Comparison of ENCODE assay signal across 22 cellular contexts in the genomic region with DNA sequence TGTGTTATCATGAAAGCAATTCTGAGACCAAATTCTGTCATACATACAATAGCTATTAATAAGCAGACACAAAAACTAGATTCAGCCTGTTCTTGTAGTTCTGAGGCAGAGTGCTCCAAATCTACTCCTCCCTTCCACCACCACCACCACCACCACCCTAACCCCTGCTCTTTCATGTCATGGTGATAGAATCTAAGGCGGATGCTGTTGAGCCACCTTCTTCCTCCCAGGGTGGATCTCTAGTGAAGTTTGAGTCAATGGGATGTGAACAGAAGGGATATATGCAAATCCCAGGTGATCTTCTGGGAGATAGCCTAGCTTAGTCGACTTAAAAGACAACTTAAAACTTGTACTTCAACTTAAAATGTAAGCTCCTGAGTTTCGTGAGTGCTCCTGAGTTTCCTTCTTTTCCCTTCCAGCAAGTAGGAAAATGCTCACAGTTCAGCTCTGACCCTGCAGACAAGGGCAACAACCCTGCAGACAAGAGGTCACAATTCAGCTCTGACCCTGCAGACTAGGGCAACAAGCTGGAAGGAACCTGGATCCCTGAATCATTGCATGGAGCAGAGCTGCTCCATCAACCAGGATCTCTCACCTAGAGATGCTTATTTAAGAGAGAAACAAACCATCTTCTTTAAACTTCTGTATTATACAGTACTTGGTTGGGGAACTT.
A peak's percentile ranks its signal among the peaks of the same experiment; 100 is the strongest.
DNase-seq lines count a peak whose midpoint lies in the region; TF ChIP-seq lines count a peak whose summit lies in the region.
"Had no signal": no experiment of that assay in that cellular context is flagged by ENCODE, and none has a peak within 500 bp of the region (broad histone marks: within the 10 kb centered on the region; RNA-seq: fewer than 3 reads in every experiment).

No MANE protein-coding gene starts in this region.

- H2BK15ac ChIP-seq in mesendoderm (replicated peaks; ENCODE audit: low read depth) = no peak overlapping the region

- H3K56ac ChIP-seq in mesendoderm (ENCODE audit: low read length) = no peak overlapping the region

- H4K8ac ChIP-seq in mesendoderm (ENCODE audit: low read depth, low read length) = no peak overlapping the region

- H3K4ac ChIP-seq in mesendoderm (ENCODE audit: low read depth, low read length) = no peak overlapping the region

- intact Hi-C loops in mammary epithelial cell (cut with micrococcal nuclease) = loop anchor here (5.0 kb wide), 2 partner anchors 739 to 1209 kb away; no protein-coding TSS in a partner anchor
- intact Hi-C loops in activated CD4-positive, alpha-beta memory T cell treated with anti-CD3 and anti-CD28 coated beads for 36 hours (cut with micrococcal nuclease) = loop anchor here (10.0 kb wide), 1 partner anchor 1206 kb away; no protein-coding TSS in a partner anchor

- H2BK120ac ChIP-seq in mesendoderm (ENCODE audit: low read depth, low read length) = no peak overlapping the region

- no peaks in the 10 kb centered on the region for H3K79me2 ChIP-seq in mesendoderm (ENCODE audit: control insufficient read depth, insufficient read depth, low read length)
- no peaks in the 10 kb centered on the region for H3K79me2 ChIP-seq in osteoblast (ENCODE audit: insufficient read depth, low read length)
- no peaks in the 10 kb centered on the region for H3K79me2 ChIP-seq in mammary epithelial cell (ENCODE audit: insufficient read depth, low read length)

- H3K4me1 Mint-ChIP-seq in activated CD4-positive, alpha-beta T cell treated with anti-CD3 and anti-CD28 coated beads, Interleukin-2, amount 10 ng/mL, durations not matched to agents 7 days and 5 days = peaks cover 8% of the 10 kb centered on the region
- peaks cover 4% of the 10 kb centered on the region for H3K4me1 Mint-ChIP-seq in T-helper 2 cell treated with Interferon-gamma antibody and Interleukin-4, amounts not matched to agents 5 μg/mL and 100 μg/mL, for 36 hours (ENCODE audit: low read depth)
- H3K4me1 Mint-ChIP-seq in activated CD4-positive, alpha-beta memory T cell treated with anti-CD3 and anti-CD28 coated beads for 36 hours (ENCODE audit: low read depth) = peaks cover 2% of the 10 kb centered on the region

- POLR2A ChIA-PET in activated CD4-positive, alpha-beta T cell treated with anti-CD3 and anti-CD28 coated beads, Interleukin-2, amount 10 ng/mL, durations not matched to agents 7 days and 5 days (lab: Charles Lee) = no interaction called here
- POLR2A ChIA-PET in activated CD4-positive, alpha-beta memory T cell treated with anti-CD3 and anti-CD28 coated beads for 36 hours (lab: Charles Lee) = no interaction called here

- in situ Hi-C loops in mammary epithelial cell (cut with MboI; ENCODE audit: low sequenced_read_pairs in 2 of 2) = loop anchor here (10.0 to 25.0 kb wide), 4 partner anchors 384 to 886 kb away; partner anchors contain the start of gene FOXN3 (in 1 of the 2)

- TF ChIP-seq CTCF in osteoblast (IDR thresholded peaks at IDR 0.05; ENCODE audit: extremely low read depth, low read depth, low read length) (no peak), mammary epithelial cell (conservative IDR thresholded peaks at IDR 0.05 in 1 of 2, IDR thresholded peaks at IDR 0.05 in 1 of 2; ENCODE audit: extremely low read depth in 1 of 2, insufficient read depth in 1 of 2, low read depth in 1 of 2, low read length in 2 of 2) (no peak)

- H2BK5ac ChIP-seq in mesendoderm (ENCODE audit: low read length) = no peak overlapping the region

- H3K9ac ChIP-seq in mesendoderm (ENCODE audit: low read length) (no peak overlapping the region), mammary epithelial cell (ENCODE audit: insufficient read depth, low read length) (no peak overlapping the region)

- H3K27me3 Mint-ChIP-seq in activated CD4-positive, alpha-beta T cell treated with anti-CD3 and anti-CD28 coated beads, Interleukin-2, amount 10 ng/mL, durations not matched to agents 7 days and 5 days = peaks cover 54% of the 10 kb centered on the region
- peaks cover 58% of the 10 kb centered on the region for H3K27me3 Mint-ChIP-seq in T-helper 2 cell treated with Interferon-gamma antibody and Interleukin-4, amounts not matched to agents 5 μg/mL and 100 μg/mL, for 36 hours (ENCODE audit: low read depth)
- H3K27me3 Mint-ChIP-seq in activated CD4-positive, alpha-beta memory T cell treated with anti-CD3 and anti-CD28 coated beads for 36 hours = peaks cover 53% of the 10 kb centered on the region

- H3K27ac ChIP-seq in mesendoderm (ENCODE audit: low read depth, low read length) = no peak overlapping the region
- H3K27ac ChIP-seq in osteoblast (ENCODE audit: low read depth, low read length) = no peak overlapping the region
- no peak overlapping the region for H3K27ac ChIP-seq in mammary epithelial cell (ENCODE audit: insufficient read depth, low read depth, low read length)
- H3K27ac ChIP-seq: C4-2B, left ventricle myocardium inferior, spleen, thoracic aorta, uterus had no signal

- no peak overlapping the region for H3K27ac Mint-ChIP-seq in activated CD4-positive, alpha-beta T cell treated with anti-CD3 and anti-CD28 coated beads, Interleukin-2, amount 10 ng/mL, durations not matched to agents 7 days and 5 days
- H3K27ac Mint-ChIP-seq in T-helper 2 cell treated with Interferon-gamma antibody and Interleukin-4, amounts not matched to agents 5 μg/mL and 100 μg/mL, for 36 hours = no peak overlapping the region
- no peak overlapping the region for H3K27ac Mint-ChIP-seq in activated CD4-positive, alpha-beta memory T cell treated with anti-CD3 and anti-CD28 coated beads for 36 hours
- H3K27ac Mint-ChIP-seq: activated CD4-positive, alpha-beta memory T cell treated with anti-CD3 and anti-CD28 coated beads, Interleukin-2, amount 10 ng/mL, durations not matched to agents 7 days and 5 days; stimulated activated naive CD8-positive, alpha-beta T cell treated with anti-CD3 and anti-CD28 coated beads, Interleukin-15, amount 100 ng/mL, for 72 hours had no signal

- H4K5ac ChIP-seq in mesendoderm (ENCODE audit: low read length) = no peak overlapping the region

- H3K18ac ChIP-seq in mesendoderm (ENCODE audit: low read length) = no peak overlapping the region

- H3K9me3 ChIP-seq in osteoblast (ENCODE audit: low read depth, low read length) = no peaks in the 10 kb centered on the region
- no peaks in the 10 kb centered on the region for H3K9me3 ChIP-seq in mammary epithelial cell (replicated peaks; ENCODE audit: insufficient read depth, low read length)
- H3K9me3 ChIP-seq: left ventricle myocardium inferior, thoracic aorta, uterus had no signal

- H3K4me2 ChIP-seq in mesendoderm (ENCODE audit: low read length) = no peak overlapping the region
- H3K4me2 ChIP-seq in osteoblast (ENCODE audit: insufficient read depth, low read length) = no peak overlapping the region
- H3K4me2 ChIP-seq in mammary epithelial cell (ENCODE audit: insufficient read depth, low read depth, low read length) = no peak overlapping the region

- H3K4me3 ChIP-seq in mesendoderm (ENCODE audit: low read length) (no peak overlapping the region), osteoblast (ENCODE audit: insufficient read depth, low read length) (no peak overlapping the region), mammary epithelial cell (replicated peaks in 1 of 3; ENCODE audit: insufficient read depth in 1 of 3, low read depth in 2 of 3, low read length in 3 of 3) (no peak overlapping the region)
- H3K4me3 ChIP-seq: uterus had no signal

- no peaks in the 10 kb centered on the region for H3K4me1 ChIP-seq in mesendoderm (ENCODE audit: control insufficient read depth, low read depth, low read length)
- peaks cover 4% of the 10 kb centered on the region for H3K4me1 ChIP-seq in osteoblast (ENCODE audit: insufficient read depth, low read length)
- H3K4me1 ChIP-seq in mammary epithelial cell (ENCODE audit: insufficient read depth, low read length) = peaks cover 6% of the 10 kb centered on the region

- CTCF ChIA-PET in activated CD4-positive, alpha-beta T cell treated with anti-CD3 and anti-CD28 coated beads, Interleukin-2, amount 10 ng/mL, durations not matched to agents 7 days and 5 days (lab: Charles Lee) = interaction anchor here (0.9 to 1.1 kb wide), 2 partner anchors 40 to 897 kb away, joined by 3 to 4 read pairs; no protein-coding TSS in a partner anchor
- CTCF ChIA-PET in mammary epithelial cell (lab: Charles Lee; ENCODE audit: low non-redundant PET) = interaction anchor here (0.5 to 0.6 kb wide), 2 partner anchors 202 to 1525 kb away, joined by 3 read pairs; no protein-coding TSS in a partner anchor
- CTCF ChIA-PET in activated CD4-positive, alpha-beta memory T cell treated with anti-CD3 and anti-CD28 coated beads for 36 hours (lab: Charles Lee) = interaction anchor here (0.7 to 3.2 kb wide), 8 partner anchors 9 to 908 kb away, joined by 3 to 25 read pairs (median 4); no protein-coding TSS in a partner anchor

- dilution Hi-C loops in mammary epithelial cell (cut with HindIII; ENCODE audit: low sequenced_read_pairs) = no loop called here

- H4K20me1 ChIP-seq in osteoblast (ENCODE audit: insufficient read depth, low read length) = no peaks in the 10 kb centered on the region
- no peaks in the 10 kb centered on the region for H4K20me1 ChIP-seq in mammary epithelial cell (ENCODE audit: insufficient read depth, low read length)

- no peak for DNase-seq in activated CD4-positive, alpha-beta T cell treated with anti-CD3 and anti-CD28 coated beads, Interleukin-2, amount 10 ng/mL, durations not matched to agents 7 days and 5 days
- no peak for DNase-seq in activated CD4-positive, alpha-beta T cell treated with anti-CD3 and anti-CD28 coated beads for 1 hour
- DNase-seq in T-helper 2 cell treated with Interferon-gamma antibody and Interleukin-4, amounts not matched to agents 5 μg/mL and 100 μg/mL, for 36 hours (ENCODE audit: low spot score) = no peak
- DNase-seq in mesendoderm = no peak
- DNase-seq in osteoblast (ENCODE audit: insufficient read length, low spot score, missing footprints) = peak; percentile 86
- DNase-seq in SIG-M5 treated with dmso at 0.1 percent for 504 hours (lab: John Stamatoyannopoulos, UW; ENCODE audit: unreplicated experiment) = no peak
- DNase-seq in mammary epithelial cell = no peak
- no peak for DNase-seq in activated CD4-positive, alpha-beta memory T cell treated with anti-CD3 and anti-CD28 coated beads for 36 hours
- DNase-seq: 8988T; activated CD4-positive, alpha-beta memory T cell treated with anti-CD3 and anti-CD28 coated beads, Interleukin-2, amount 10 ng/mL, durations not matched to agents 7 days and 5 days; activated CD4-positive, CD25-positive, alpha-beta regulatory T cell; activated naive CD4-positive, alpha-beta T cell treated with anti-CD3 and anti-CD28 coated beads, Interleukin-2, amount 50 U/mL, for 16 hours; effector CD8-positive, alpha-beta T cell; Karpas-422; left ventricle myocardium inferior; NCI-H2029 treated with DMSO at 0.1 percent for 48 hours; spleen; T-helper 1 cell; uterus had no signal

- peak overlapping the region; percentile 32 for H3K23ac ChIP-seq in mesendoderm (ENCODE audit: low read length)

- H3K36me3 Mint-ChIP-seq in activated CD4-positive, alpha-beta T cell treated with anti-CD3 and anti-CD28 coated beads, Interleukin-2, amount 10 ng/mL, durations not matched to agents 7 days and 5 days (ENCODE audit: low read depth) = no peaks in the 10 kb centered on the region
- no peaks in the 10 kb centered on the region for H3K36me3 Mint-ChIP-seq in T-helper 2 cell treated with Interferon-gamma antibody and Interleukin-4, amounts not matched to agents 5 μg/mL and 100 μg/mL, for 36 hours (ENCODE audit: low read depth)
- H3K36me3 Mint-ChIP-seq in activated CD4-positive, alpha-beta memory T cell treated with anti-CD3 and anti-CD28 coated beads for 36 hours = no peaks in the 10 kb centered on the region

- BruUV-seq in mammary epithelial cell (replicated peaks; lab: Mats Ljungman, UMichigan) = no TSS peak

- WGBS in mesendoderm (ENCODE audit: extremely low coverage, insufficient coverage, low lambda C conversion rate) = no CpG with 5 or more reads among the region's 3 CpGs
- 75% methylated on average over 3 of the region's 3 CpGs for WGBS in mammary epithelial cell (ENCODE audit: low coverage, missing lambda C conversion rate)

- H3K36me3 ChIP-seq in mesendoderm (ENCODE audit: control insufficient read depth, insufficient read depth, low read length) (no peaks in the 10 kb centered on the region), osteoblast (ENCODE audit: insufficient read depth, low read length) (no peaks in the 10 kb centered on the region), mammary epithelial cell (ENCODE audit: insufficient read depth, low read length) (no peaks in the 10 kb centered on the region)
- H3K36me3 ChIP-seq: left ventricle myocardium inferior, spleen, thoracic aorta, uterus had no signal

- peaks cover 6% of the 10 kb centered on the region for H3K27me3 ChIP-seq in mesendoderm (ENCODE audit: insufficient read depth, low read length, poor library complexity)
- peaks cover 26% of the 10 kb centered on the region for H3K27me3 ChIP-seq in osteoblast (ENCODE audit: insufficient read depth, low read length)
- H3K27me3 ChIP-seq in mammary epithelial cell (ENCODE audit: insufficient read depth, low read length) = peaks cover 6% of the 10 kb centered on the region

- H2AK5ac ChIP-seq in mesendoderm (ENCODE audit: low read length) = no peak overlapping the region

- H3K9me3 Mint-ChIP-seq in activated CD4-positive, alpha-beta T cell treated with anti-CD3 and anti-CD28 coated beads, Interleukin-2, amount 10 ng/mL, durations not matched to agents 7 days and 5 days = no peaks in the 10 kb centered on the region
- no peaks in the 10 kb centered on the region for H3K9me3 Mint-ChIP-seq in T-helper 2 cell treated with Interferon-gamma antibody and Interleukin-4, amounts not matched to agents 5 μg/mL and 100 μg/mL, for 36 hours
- no peaks in the 10 kb centered on the region for H3K9me3 Mint-ChIP-seq in activated CD4-positive, alpha-beta memory T cell treated with anti-CD3 and anti-CD28 coated beads for 36 hours
- H3K9me3 Mint-ChIP-seq: activated CD4-positive, alpha-beta memory T cell treated with anti-CD3 and anti-CD28 coated beads, Interleukin-2, amount 10 ng/mL, durations not matched to agents 7 days and 5 days; stimulated activated naive CD8-positive, alpha-beta T cell treated with anti-CD3 and anti-CD28 coated beads, Interleukin-15, amount 100 ng/mL, for 72 hours had no signal

- no peaks in the 10 kb centered on the region for H3K79me1 ChIP-seq in mesendoderm (ENCODE audit: low read length)

- H2AFZ ChIP-seq in osteoblast (ENCODE audit: low read length) (no peak overlapping the region), mammary epithelial cell (ENCODE audit: low read depth, low read length) (no peak overlapping the region)

- peak overlapping the region; percentile 58 for H3K4me3 Mint-ChIP-seq in activated CD4-positive, alpha-beta T cell treated with anti-CD3 and anti-CD28 coated beads, Interleukin-2, amount 10 ng/mL, durations not matched to agents 7 days and 5 days
- peak overlapping the region; percentile 69 for H3K4me3 Mint-ChIP-seq in T-helper 2 cell treated with Interferon-gamma antibody and Interleukin-4, amounts not matched to agents 5 μg/mL and 100 μg/mL, for 36 hours
- no peak overlapping the region for H3K4me3 Mint-ChIP-seq in activated CD4-positive, alpha-beta memory T cell treated with anti-CD3 and anti-CD28 coated beads for 36 hours
